Comparison of ENCODE assay signal across 9 cellular contexts in the genomic region with DNA sequence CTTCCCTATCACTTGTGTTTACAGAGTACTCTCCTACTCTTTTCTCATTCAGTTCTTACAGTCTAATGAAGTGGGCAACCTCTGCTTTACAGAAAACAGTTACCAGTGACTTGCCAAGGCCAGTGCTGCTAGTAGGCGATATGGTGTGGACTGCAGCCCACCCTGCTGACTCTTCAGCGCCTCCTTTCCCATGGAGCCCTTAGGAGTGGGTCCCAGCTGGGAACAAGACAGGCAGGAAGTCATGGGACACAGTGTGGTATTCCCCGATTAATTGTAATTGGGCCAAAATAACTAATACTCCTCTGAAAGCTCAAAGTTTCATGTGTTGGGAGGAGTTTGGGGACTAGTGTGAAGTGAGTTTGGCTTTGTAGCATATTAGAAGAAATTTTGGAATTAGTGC.
A peak's percentile ranks its signal among the peaks of the same experiment; 100 is the strongest.
DNase-seq lines count a peak whose midpoint lies in the region; ATAC-seq and TF ChIP-seq lines count a peak whose summit lies in the region.
"Had no signal": no experiment of that assay in that cellular context is flagged by ENCODE, and none has a peak within 500 bp of the region (broad histone marks: within the 10 kb centered on the region; RNA-seq: fewer than 3 reads in every experiment).

No MANE protein-coding gene starts in this region.

- peak overlapping the region; percentile 76 for H3K27ac Mint-ChIP-seq in Calu3 (ENCODE audit: unreplicated experiment)
- H3K27ac Mint-ChIP-seq in activated naive CD8-positive, alpha-beta T cell: peak overlapping the region; percentile 96

- CTCF ChIA-PET in Calu3 (lab: Charles Lee): no interaction called here

- H3K4me3 ChIP-seq in skin epidermis: no peak overlapping the region

- peak; percentile 26 to 46 for ATAC-seq in left cardiac atrium

- H3K9me3 Mint-ChIP-seq in Calu3 (ENCODE audit: low read depth, unreplicated experiment): peaks cover 3% of the 10 kb centered on the region
- H3K9me3 Mint-ChIP-seq in activated naive CD8-positive, alpha-beta T cell (ENCODE audit: low read depth): no peaks in the 10 kb centered on the region

- DNase-seq in Calu3: no peak
- DNase-seq in left cardiac atrium: no peak
- DNase-seq in NCI-H1694 treated with DMSO at 0.1 percent for 48 hours (lab: John Stamatoyannopoulos, UW): no peak
- no peak for DNase-seq in activated effector memory CD4-positive, alpha-beta T cell treated with Interleukin-2 at 50 U/mL for 16 hours
- no peak for DNase-seq in HK-2 (ENCODE audit: unreplicated experiment)
- no peak for DNase-seq in glomerular visceral epithelial cell (ENCODE audit: extremely low spot score)
- DNase-seq: T1000 had no signal

- BruUV-seq in Calu3 (replicated peaks; lab: Mats Ljungman, UMichigan): no TSS peak

- H3K27me3 Mint-ChIP-seq in Calu3 (ENCODE audit: unreplicated experiment): no peaks in the 10 kb centered on the region
- no peaks in the 10 kb centered on the region for H3K27me3 Mint-ChIP-seq in activated naive CD8-positive, alpha-beta T cell

- intact Hi-C loops in Calu3 (cut with micrococcal nuclease; ENCODE audit: unreplicated experiment) (no loop called here), left cardiac atrium (cut with DNase I) (no loop called here)

- peak overlapping the region; percentile 43 for H3K4me3 Mint-ChIP-seq in Calu3 (ENCODE audit: low read depth, unreplicated experiment)
- peak overlapping the region; percentile 57 for H3K4me3 Mint-ChIP-seq in activated naive CD8-positive, alpha-beta T cell

- peaks cover 92% of the 10 kb centered on the region for H3K4me1 Mint-ChIP-seq in Calu3 (ENCODE audit: low read depth, unreplicated experiment)
- H3K4me1 Mint-ChIP-seq in activated naive CD8-positive, alpha-beta T cell (ENCODE audit: low read depth): peaks cover 94% of the 10 kb centered on the region

- peaks cover 90% of the 10 kb centered on the region for H3K36me3 Mint-ChIP-seq in Calu3 (ENCODE audit: insufficient read depth, unreplicated experiment)
- H3K36me3 Mint-ChIP-seq in activated naive CD8-positive, alpha-beta T cell: peaks cover 15% of the 10 kb centered on the region

- peak overlapping the region in 16 of 21 experiments; percentile 18 to 87 (median 62) for H3K27ac ChIP-seq in skin epidermis

- no peak for TF ChIP-seq CTCF in Calu3 (IDR thresholded peaks at IDR 0.05; ENCODE audit: unreplicated experiment)
